ENCODE assay signal across 23 cellular contexts in genomic region chr7:158323741-158324396, GRCh38.
A peak's percentile ranks its signal among the peaks of the same experiment; 100 is the strongest.
DNase-seq lines count a peak whose midpoint lies in the region; ATAC-seq and TF ChIP-seq lines count a peak whose summit lies in the region.
"Had no signal": no experiment of that assay in that cellular context is flagged by ENCODE, and none has a peak within 500 bp of the region (broad histone marks: within the 10 kb centered on the region; RNA-seq: fewer than 3 reads in every experiment).

No MANE protein-coding gene starts in this region.

- no peak overlapping the region for H2BK15ac ChIP-seq in neuronal stem cell (ENCODE audit: low read length)

- 82 to 87% (median 84%) methylated on average over 21 of the region's 21 CpGs for WGBS in spleen, 5 donors
- whole genome bisulfite sequencing in neuronal stem cell (ENCODE audit: extremely low coverage in 2 of 2, insufficient read length in 2 of 2, insufficient replicate concordance in 1 of 2), 2 donors, result 100% methylated on average over 3 of the region's 21 CpGs; no CpG with 5 or more reads in 1 of the 2 donors

- no peak overlapping the region for H3K4ac ChIP-seq in neuronal stem cell (ENCODE audit: low read length)

- no peaks in the 10 kb centered on the region for H3K79me1 ChIP-seq in neuronal stem cell (ENCODE audit: low read depth, low read length)

- DNase-seq in ecto neural progenitor cell (ENCODE audit: low spot score), result peak; percentile 41
- DNase-seq in mucosa of gallbladder (ENCODE audit: low spot score), result peak; percentile 7
- peak; percentile 51 for DNase-seq in spleen
- DNase-seq in T-helper 2 cell, result no peak
- DNase-seq in neuronal stem cell (ENCODE audit: low spot score), result no peak
- DNase-seq: AML-193; CD4-positive, alpha-beta T cell; GM23248; NCI-H1048; NCI-H1417; NCI-H1694; NCI-H2029 treated with DMSO at 0.1 percent for 48 hours; NCI-H446 treated with DMSO at 0.1 percent for 48 hours; NCI-H82; NK-92 treated with Interleukin-12 subunit alpha and Interleukin-12 subunit beta, amount 100 ng/mL, for 24 hours; PC-3 had no signal

- H3K9me3 ChIP-seq in HEK293 (ENCODE audit: control insufficient read depth, insufficient read depth, low read depth, low read length) (no peaks in the 10 kb centered on the region), spleen (peaks cover 0 to 36% (median 2%) of the 10 kb centered on the region in 8 donors), neuronal stem cell (replicated peaks in 1 of 2; ENCODE audit: control insufficient read depth in 2 of 2, insufficient read depth in 1 of 2, low read depth in 1 of 2, low read length in 2 of 2) (peaks cover 0 to 12% of the 10 kb centered on the region in 2 donors)
- H3K9me3 ChIP-seq: HAP-1 had no signal

- intact Hi-C loops in spleen (cut with DNase I; ENCODE audit: low total_unique reads), result no loop called here

- no peak overlapping the region for H2BK12ac ChIP-seq in neuronal stem cell (ENCODE audit: low read length)

- no peak overlapping the region for H3K4me2 ChIP-seq in neuronal stem cell (ENCODE audit: insufficient read depth, low read length, poor library complexity, severe bottlenecking)
- H3K4me2 ChIP-seq: A549 had no signal

- H4K8ac ChIP-seq in neuronal stem cell (ENCODE audit: low read depth, low read length), result no peak overlapping the region

- H3K18ac ChIP-seq in neuronal stem cell (ENCODE audit: low read length), result no peak overlapping the region

- no peak for TF ChIP-seq POLR2A in spleen (IDR thresholded peaks at IDR 0.05)

- POLR2A ChIA-PET in HEK293 (lab: Yijun Ruan, JAX), result no interaction called here

- no peak overlapping the region for H4K91ac ChIP-seq in neuronal stem cell (ENCODE audit: low read depth, low read length, poor library complexity)

- H3K4me1 ChIP-seq in HEK293 (ENCODE audit: control insufficient read depth, insufficient read depth, low read length), result no peaks in the 10 kb centered on the region
- no peaks in the 10 kb centered on the region for H3K4me1 ChIP-seq in spleen
- peaks cover 8 to 24% of the 10 kb centered on the region in 2 donors for H3K4me1 ChIP-seq in neuronal stem cell (ENCODE audit: control insufficient read depth in 2 of 2, insufficient read depth in 1 of 2, low read depth in 1 of 2, low read length in 2 of 2)
- H3K4me1 ChIP-seq: A549, HAP-1, SJSA1 had no signal

- H3K4me3 ChIP-seq in HEK293 (ENCODE audit: low read depth, low read length) (no peak overlapping the region), spleen (no peak overlapping the region), neuronal stem cell (ENCODE audit: low read length in 2 of 2) (no peak overlapping the region)
- H3K4me3 ChIP-seq: A549; BLaER1 treated with 17β-estradiol and CSF1 and Interleukin-3, amounts not matched to agents 10 nM and 100 nM; GM23248; HAP-1; SJSA1 had no signal

- H3K27me3 ChIP-seq in spleen (replicated peaks in 1 of 7) (peaks cover 0 to 29% (median 0%) of the 10 kb centered on the region in 7 donors), neuronal stem cell (ENCODE audit: control insufficient read depth in 3 of 3, insufficient read depth in 3 of 3, low read depth in 1 of 3, low read length in 3 of 3) (peaks cover 0 to 5% (median 0%) of the 10 kb centered on the region in 3 experiments)
- H3K27me3 ChIP-seq: BLaER1 treated with 17β-estradiol and CSF1 and Interleukin-3, amounts not matched to agents 10 nM and 100 nM; SJSA1 had no signal

- no peak overlapping the region for H3K14ac ChIP-seq in neuronal stem cell (ENCODE audit: low read length)

- no peak for ATAC-seq in HG02798 (IDR thresholded peaks at IDR 0.05; ENCODE audit: poor library complexity, unreplicated experiment)
- ATAC-seq: A549, PC-3, Right ventricle myocardium inferior had no signal

- H3K27ac ChIP-seq in HEK293 (ENCODE audit: extremely low read depth, low read depth, low read length) (no peak overlapping the region), spleen (no peak overlapping the region), neuronal stem cell (replicated peaks; ENCODE audit: low read length) (no peak overlapping the region)
- H3K27ac ChIP-seq: A549; BLaER1 treated with 17β-estradiol and CSF1 and Interleukin-3, amounts not matched to agents 10 nM and 100 nM; GM23248; SJSA1 had no signal

- H2AFZ ChIP-seq in neuronal stem cell (ENCODE audit: low read length), result no peak overlapping the region
- H2AFZ ChIP-seq: GM23248 had no signal

- no peak overlapping the region for H3K9ac ChIP-seq in neuronal stem cell (ENCODE audit: low read depth, low read length, poor library complexity)
- H3K9ac ChIP-seq: BLaER1 treated with 17β-estradiol and CSF1 and Interleukin-3, amounts not matched to agents 10 nM and 100 nM; GM23248 had no signal

- TF ChIP-seq CTCF in HEK293 (tag by site-specific recombination; IDR thresholded peaks at IDR 0.05) (no peak), spleen (IDR thresholded peaks at IDR 0.05 in 8 of 11, conservative IDR thresholded peaks at IDR 0.05 in 3 of 11) (no peak)

- CTCF ChIA-PET in HEK293 (lab: Yijun Ruan, JAX), result no interaction called here

- no peak overlapping the region for H3K23ac ChIP-seq in neuronal stem cell (ENCODE audit: low read depth, low read length, poor library complexity)

- no peak overlapping the region for H2BK120ac ChIP-seq in neuronal stem cell (ENCODE audit: low read depth, low read length)

- no peak overlapping the region for H2BK5ac ChIP-seq in neuronal stem cell (ENCODE audit: low read length)

- no peak overlapping the region for H2AK5ac ChIP-seq in neuronal stem cell (ENCODE audit: low read depth, low read length)

- H3K36me3 ChIP-seq in HEK293 (ENCODE audit: control insufficient read depth in 2 of 2, insufficient read depth in 1 of 2, low read length in 2 of 2), result no peaks in the 10 kb centered on the region
- H3K36me3 ChIP-seq in spleen, result no peaks in the 10 kb centered on the region
- peaks cover 0 to 6% of the 10 kb centered on the region in 2 donors for H3K36me3 ChIP-seq in neuronal stem cell (replicated peaks in 1 of 2; ENCODE audit: control insufficient read depth in 2 of 2, insufficient read depth in 2 of 2, low read length in 2 of 2)
- H3K36me3 ChIP-seq: BLaER1 treated with 17β-estradiol and CSF1 and Interleukin-3, amounts not matched to agents 10 nM and 100 nM; HAP-1; SJSA1 had no signal

TF ChIP-seq in HEK293, 187 proteins besides CTCF, POLR2A, EP300 and RAD21:
- TF ChIP-seq ZNF121 (tag by site-specific recombination; IDR thresholded peaks at IDR 0.05) (no peak), ZSCAN4 (tag by site-specific recombination; IDR thresholded peaks at IDR 0.05) (0 out of 2 replicates have a peak, but pooled peaks have one; percentile 33), ZNF677 (tag by site-specific recombination; IDR thresholded peaks at IDR 0.05) (no peak), ZFHX2 (tag by site-specific recombination; conservative IDR thresholded peaks at IDR 0.05) (peak; percentile 30; the same call in 1 of the 2 replicates), ZNF548 (tag by site-specific recombination; IDR thresholded peaks at IDR 0.05) (no peak), PRDM1 (tag by site-specific recombination; IDR thresholded peaks at IDR 0.05) (no peak)

Comparison
In these comparisons a context has a peak if more than half of its experiments do, and no peak if none do; other contexts are left out.
1. DNase-seq: peak in ecto neural progenitor cell (single experiment), mucosa of gallbladder (single experiment) and spleen (single experiment); none in T-helper 2 cell (0 of 5) and neuronal stem cell (single experiment).